Comparison of ENCODE assay signal across 29 cellular contexts in the genomic region with DNA sequence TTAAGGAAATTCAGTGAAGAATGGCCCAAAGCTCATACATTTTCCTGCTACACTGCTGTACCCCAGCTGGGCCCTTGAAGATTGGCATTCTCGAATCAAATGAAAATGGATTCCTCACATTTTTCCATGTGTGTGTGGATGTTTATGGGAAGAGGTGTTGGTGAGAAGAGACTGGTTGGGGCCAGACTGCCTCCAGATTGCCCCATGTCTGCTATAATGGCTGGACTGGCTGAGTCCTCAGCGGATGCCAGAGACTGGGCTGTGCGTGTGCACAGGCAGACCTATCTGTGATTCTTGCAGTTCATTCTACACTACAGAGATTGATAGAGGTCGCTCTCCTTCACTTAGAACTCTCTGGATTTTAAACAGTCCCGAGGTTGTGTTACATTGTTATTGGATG.
"Had no signal": no experiment of that assay in that cellular context is flagged by ENCODE, and none has a peak within 500 bp of the region (broad histone marks: within the 10 kb centered on the region; RNA-seq: fewer than 3 reads in every experiment).

No MANE protein-coding gene starts in this region.

- H3K36me3 Mint-ChIP-seq: activated naive CD4-positive, alpha-beta T cell treated with anti-CD3 and anti-CD28 coated beads, Interleukin-2, amount 50 U/mL, for 72 hours; naive thymus-derived CD8-positive, alpha-beta T cell; T-cell had no signal

- H3K9me3 ChIP-seq: body of pancreas, gastroesophageal sphincter, testis, transverse colon, vagina had no signal

- H3K4me3 Mint-ChIP-seq: activated B cell treated with CpG ODN at 0.5 μM for 24 hours; activated CD8-positive, alpha-beta T cell treated with anti-CD3 and anti-CD28 coated beads for 36 hours; effector memory CD8-positive, alpha-beta T cell; naive thymus-derived CD8-positive, alpha-beta T cell; neural crest cell; T-cell; T-helper 2 cell treated with Interferon-gamma antibody and Interleukin-4, amounts not matched to agents 5 μg/mL and 100 μg/mL, for 36 hours had no signal

- H3K4me3 ChIP-seq: body of pancreas, coronary artery, dorsolateral prefrontal cortex, gastroesophageal sphincter, hepatocyte, testis, transverse colon, vagina had no signal

- H3K27ac Mint-ChIP-seq: activated B cell treated with CpG ODN at 0.5 μM for 24 hours; activated CD8-positive, alpha-beta T cell treated with anti-CD3 and anti-CD28 coated beads for 36 hours; activated naive CD4-positive, alpha-beta T cell treated with anti-CD3 and anti-CD28 coated beads, Interleukin-2, amount 50 U/mL, for 72 hours; activated T-helper 2 cell treated with anti-CD3 and anti-CD28 coated beads, Interferon-gamma antibody, Interleukin-2, Interleukin-4, amounts not matched to agents 10 μg/mL and 5 μg/mL and 100 μg/mL, durations not matched to agents 14 hours and 24 hours and 36 hours; effector memory CD8-positive, alpha-beta T cell; T-cell; T-helper 2 cell treated with Interferon-gamma antibody and Interleukin-4, amounts not matched to agents 5 μg/mL and 100 μg/mL, for 36 hours had no signal

- H3K4me2 ChIP-seq: hepatocyte had no signal

- ATAC-seq: activated CD8-positive, alpha-beta T cell treated with anti-CD3 and anti-CD28 coated beads for 36 hours; activated naive CD4-positive, alpha-beta T cell treated with anti-CD3 and anti-CD28 coated beads, Interleukin-2, amount 50 U/mL, for 72 hours; body of pancreas; effector memory CD8-positive, alpha-beta T cell; gastroesophageal sphincter; left cardiac atrium; naive thymus-derived CD8-positive, alpha-beta T cell; right cardiac atrium; stimulated activated naive CD8-positive, alpha-beta T cell treated with anti-CD3 and anti-CD28 coated beads, Interleukin-15, Interleukin-2, amounts not matched to agents 100 U/mL and 50 U/mL, for 24 hours; T-cell had no signal

- H3K27me3 ChIP-seq: body of pancreas, gastroesophageal sphincter, hepatocyte, testis, transverse colon, vagina had no signal

- H3K79me2 ChIP-seq: hepatocyte had no signal

- H2AFZ ChIP-seq: hepatocyte had no signal

- H3K36me3 ChIP-seq: gastroesophageal sphincter, transverse colon, vagina had no signal

- H3K9me3 Mint-ChIP-seq: activated B cell treated with CpG ODN at 0.5 μM for 24 hours; activated CD8-positive, alpha-beta T cell treated with anti-CD3 and anti-CD28 coated beads for 36 hours; activated naive CD4-positive, alpha-beta T cell treated with anti-CD3 and anti-CD28 coated beads, Interleukin-2, amount 50 U/mL, for 72 hours; activated T-helper 2 cell treated with anti-CD3 and anti-CD28 coated beads, Interferon-gamma antibody, Interleukin-2, Interleukin-4, amounts not matched to agents 10 μg/mL and 5 μg/mL and 100 μg/mL, durations not matched to agents 14 hours and 24 hours and 36 hours; effector memory CD8-positive, alpha-beta T cell; naive thymus-derived CD8-positive, alpha-beta T cell; neural crest cell; T-cell; T-helper 2 cell treated with Interferon-gamma antibody and Interleukin-4, amounts not matched to agents 5 μg/mL and 100 μg/mL, for 36 hours had no signal

- DNase-seq: activated B cell treated with CpG ODN at 0.5 μM for 24 hours; activated CD4-positive, alpha-beta T cell treated with anti-CD3 and anti-CD28 coated beads, Interleukin-2, amount 50 U/mL, for 1 hour; activated CD8-positive, alpha-beta T cell treated with anti-CD3 and anti-CD28 coated beads for 36 hours; activated naive CD4-positive, alpha-beta T cell; activated T-cell treated with anti-CD3 and anti-CD28 coated beads, Interleukin-2, amount 50 U/mL, for 48 hours; anterior cingulate cortex; body of pancreas; cerebellar nuclear complex; dorsolateral prefrontal cortex; effector memory CD8-positive, alpha-beta T cell; erythroblast; left cardiac atrium; mesenchymal stem cell; naive thymus-derived CD8-positive, alpha-beta T cell; occipital lobe; right cardiac atrium; stimulated activated CD4-positive, alpha-beta T cell treated with anti-CD3 and anti-CD28 coated beads, Interleukin-4, amount 100 ng/mL, for 1 hour; stimulated activated naive CD8-positive, alpha-beta T cell treated with anti-CD3 and anti-CD28 coated beads, Interleukin-15, Interleukin-2, amounts not matched to agents 100 U/mL and 50 U/mL, for 24 hours; T-cell; testis; transverse colon had no signal

- H3K27me3 Mint-ChIP-seq: activated CD8-positive, alpha-beta T cell treated with anti-CD3 and anti-CD28 coated beads for 36 hours; naive thymus-derived CD8-positive, alpha-beta T cell had no signal

- H3K27ac ChIP-seq: body of pancreas, dorsolateral prefrontal cortex, gastroesophageal sphincter, hepatocyte, testis, transverse colon, vagina had no signal

- H3K4me1 Mint-ChIP-seq: activated B cell treated with CpG ODN at 0.5 μM for 24 hours had no signal

- H3K4me1 ChIP-seq: body of pancreas, gastroesophageal sphincter, testis, transverse colon, vagina had no signal
